Comparison of ENCODE assay signal across 12 cellular contexts in genomic region chr4:20313237-20314030, GRCh38.
DNase-seq lines count a peak whose midpoint lies in the region; ATAC-seq and TF ChIP-seq lines count a peak whose summit lies in the region.
"Had no signal": no experiment of that assay in that cellular context is flagged by ENCODE, and none has a peak within 500 bp of the region (broad histone marks: within the 10 kb centered on the region; RNA-seq: fewer than 3 reads in every experiment).

No MANE protein-coding gene starts in this region.

- TF ChIP-seq CTCF in C4-2B (conservative IDR thresholded peaks at IDR 0.05) (peak; percentile 76), left ventricle myocardium inferior (IDR thresholded peaks at IDR 0.05; ENCODE audit: borderline replicate concordance) (peak; percentile 24)

- H3K4me1 ChIP-seq in NT2/D1 (ENCODE audit: insufficient read depth, insufficient read length) (no peaks in the 10 kb centered on the region), left ventricle myocardium inferior (no peaks in the 10 kb centered on the region)

- H3K4me3 ChIP-seq in NT2/D1 (ENCODE audit: insufficient read length, low read depth): no peak overlapping the region
- no peak overlapping the region for H3K4me3 ChIP-seq in left ventricle myocardium inferior

- H3K36me3 ChIP-seq in NT2/D1 (ENCODE audit: insufficient read depth, insufficient read length, low read length): no peaks in the 10 kb centered on the region
- H3K36me3 ChIP-seq in left ventricle myocardium inferior: no peaks in the 10 kb centered on the region

- H3K27me3 ChIP-seq in NT2/D1 (ENCODE audit: insufficient read depth, insufficient read length) (no peaks in the 10 kb centered on the region), left ventricle myocardium inferior (ENCODE audit: low read depth) (no peaks in the 10 kb centered on the region)

- intact Hi-C loops in left ventricle myocardium inferior (cut with micrococcal nuclease): no loop called here

- ATAC-seq in GM19455 (IDR thresholded peaks at IDR 0.05; ENCODE audit: unreplicated experiment) (peak; percentile 59), GM21447 (IDR thresholded peaks at IDR 0.05; ENCODE audit: unreplicated experiment) (no peak)

- DNase-seq in NT2/D1 (ENCODE audit: low read depth, low spot score) (peak; percentile 30), left ventricle myocardium inferior (no peak), DMS79 (lab: John Stamatoyannopoulos, UW) (no peak), MV-4-11 (lab: John Stamatoyannopoulos, UW) (no peak), T1000 (lab: John Stamatoyannopoulos, UW) (no peak)
- DNase-seq: activated gamma-delta T cell; CD4-positive, alpha-beta T cell; NCI-H187 treated with DMSO at 0.1 percent for 48 hours had no signal

- no peak overlapping the region for H3K27ac ChIP-seq in C4-2B
- no peak overlapping the region for H3K27ac ChIP-seq in left ventricle myocardium inferior (replicated peaks)
- H3K27ac ChIP-seq: epithelial cell of prostate had no signal

- H3K9ac ChIP-seq in NT2/D1 (ENCODE audit: insufficient read length, low read depth): no peak overlapping the region

- H3K9me3 ChIP-seq in NT2/D1 (ENCODE audit: insufficient read depth, low read length) (no peaks in the 10 kb centered on the region), left ventricle myocardium inferior (replicated peaks) (no peaks in the 10 kb centered on the region)
